In the genomic region with DNA sequence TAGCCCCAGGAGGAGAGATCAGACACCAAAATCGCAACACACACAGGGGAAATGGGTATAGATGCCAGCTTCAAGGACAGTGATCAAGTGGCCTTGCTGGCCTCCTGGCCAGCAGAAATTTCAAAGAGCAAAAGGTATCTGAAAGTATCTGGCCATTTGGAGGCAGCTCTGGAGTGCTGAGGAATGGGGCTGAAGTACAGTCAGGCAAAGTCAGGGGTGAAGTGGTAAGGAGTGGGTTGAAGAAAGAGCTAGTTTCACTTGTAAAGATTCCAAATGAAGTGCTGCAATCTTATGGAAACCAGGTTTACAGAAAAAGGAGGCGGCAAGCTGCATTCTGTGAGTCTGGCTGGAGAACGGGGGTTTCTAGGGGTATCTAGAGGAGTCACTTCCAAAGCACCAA, we compare ENCODE assay signal across 1 cellular context.
TF ChIP-seq lines count a peak whose summit lies in the region.

No MANE protein-coding gene starts in this region.

TF ChIP-seq in GM12878, 131 proteins besides CTCF, POLR2A, EP300 and RAD21 (continued from another document):
- TF ChIP-seq, protein P1, sequence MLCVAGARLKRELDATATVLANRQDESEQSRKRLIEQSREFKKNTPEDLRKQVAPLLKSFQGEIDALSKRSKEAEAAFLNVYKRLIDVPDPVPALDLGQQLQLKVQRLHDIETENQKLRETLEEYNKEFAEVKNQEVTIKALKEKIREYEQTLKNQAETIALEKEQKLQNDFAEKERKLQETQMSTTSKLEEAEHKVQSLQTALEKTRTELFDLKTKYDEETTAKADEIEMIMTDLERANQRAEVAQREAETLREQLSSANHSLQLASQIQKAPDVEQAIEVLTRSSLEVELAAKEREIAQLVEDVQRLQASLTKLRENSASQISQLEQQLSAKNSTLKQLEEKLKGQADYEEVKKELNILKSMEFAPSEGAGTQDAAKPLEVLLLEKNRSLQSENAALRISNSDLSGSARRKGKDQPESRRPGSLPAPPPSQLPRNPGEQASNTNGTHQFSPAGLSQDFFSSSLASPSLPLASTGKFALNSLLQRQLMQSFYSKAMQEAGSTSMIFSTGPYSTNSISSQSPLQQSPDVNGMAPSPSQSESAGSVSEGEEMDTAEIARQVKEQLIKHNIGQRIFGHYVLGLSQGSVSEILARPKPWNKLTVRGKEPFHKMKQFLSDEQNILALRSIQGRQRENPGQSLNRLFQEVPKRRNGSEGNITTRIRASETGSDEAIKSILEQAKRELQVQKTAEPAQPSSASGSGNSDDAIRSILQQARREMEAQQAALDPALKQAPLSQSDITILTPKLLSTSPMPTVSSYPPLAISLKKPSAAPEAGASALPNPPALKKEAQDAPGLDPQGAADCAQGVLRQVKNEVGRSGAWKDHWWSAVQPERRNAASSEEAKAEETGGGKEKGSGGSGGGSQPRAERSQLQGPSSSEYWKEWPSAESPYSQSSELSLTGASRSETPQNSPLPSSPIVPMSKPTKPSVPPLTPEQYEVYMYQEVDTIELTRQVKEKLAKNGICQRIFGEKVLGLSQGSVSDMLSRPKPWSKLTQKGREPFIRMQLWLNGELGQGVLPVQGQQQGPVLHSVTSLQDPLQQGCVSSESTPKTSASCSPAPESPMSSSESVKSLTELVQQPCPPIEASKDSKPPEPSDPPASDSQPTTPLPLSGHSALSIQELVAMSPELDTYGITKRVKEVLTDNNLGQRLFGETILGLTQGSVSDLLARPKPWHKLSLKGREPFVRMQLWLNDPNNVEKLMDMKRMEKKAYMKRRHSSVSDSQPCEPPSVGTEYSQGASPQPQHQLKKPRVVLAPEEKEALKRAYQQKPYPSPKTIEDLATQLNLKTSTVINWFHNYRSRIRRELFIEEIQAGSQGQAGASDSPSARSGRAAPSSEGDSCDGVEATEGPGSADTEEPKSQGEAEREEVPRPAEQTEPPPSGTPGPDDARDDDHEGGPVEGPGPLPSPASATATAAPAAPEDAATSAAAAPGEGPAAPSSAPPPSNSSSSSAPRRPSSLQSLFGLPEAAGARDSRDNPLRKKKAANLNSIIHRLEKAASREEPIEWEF (IDR thresholded peaks at IDR 0.05; ENCODE audit: insufficient replicate concordance, low read depth, low read length), result no peak
- TF ChIP-seq RB1 (IDR thresholded peaks at IDR 0.05; ENCODE audit: borderline replicate concordance) (no peak), SMAD1 (IDR thresholded peaks at IDR 0.05; ENCODE audit: low read depth, partially characterized antibody) (no peak), RUNX3 (IDR thresholded peaks at IDR 0.05; ENCODE audit: low read length) (no peak), MEF2A (IDR thresholded peaks at IDR 0.05; ENCODE audit: insufficient read depth, low read depth, low read length) (no peak), TARDBP (IDR thresholded peaks at IDR 0.05; ENCODE audit: borderline replicate concordance) (no peak), ZNF207 (IDR thresholded peaks at IDR 0.05; ENCODE audit: borderline replicate concordance) (no peak)
- TF ChIP-seq, protein P2, sequence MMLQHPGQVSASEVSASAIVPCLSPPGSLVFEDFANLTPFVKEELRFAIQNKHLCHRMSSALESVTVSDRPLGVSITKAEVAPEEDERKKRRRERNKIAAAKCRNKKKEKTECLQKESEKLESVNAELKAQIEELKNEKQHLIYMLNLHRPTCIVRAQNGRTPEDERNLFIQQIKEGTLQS (IDR thresholded peaks at IDR 0.05; ENCODE audit: borderline replicate concordance, extremely low read depth, low read depth, low read length), result no peak
- TF ChIP-seq, protein P3, sequence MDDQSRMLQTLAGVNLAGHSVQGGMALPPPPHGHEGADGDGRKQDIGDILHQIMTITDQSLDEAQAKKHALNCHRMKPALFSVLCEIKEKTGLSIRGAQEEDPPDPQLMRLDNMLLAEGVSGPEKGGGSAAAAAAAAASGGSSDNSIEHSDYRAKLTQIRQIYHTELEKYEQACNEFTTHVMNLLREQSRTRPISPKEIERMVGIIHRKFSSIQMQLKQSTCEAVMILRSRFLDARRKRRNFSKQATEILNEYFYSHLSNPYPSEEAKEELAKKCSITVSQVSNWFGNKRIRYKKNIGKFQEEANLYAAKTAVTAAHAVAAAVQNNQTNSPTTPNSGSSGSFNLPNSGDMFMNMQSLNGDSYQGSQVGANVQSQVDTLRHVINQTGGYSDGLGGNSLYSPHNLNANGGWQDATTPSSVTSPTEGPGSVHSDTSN (IDR thresholded peaks at IDR 0.05; ENCODE audit: insufficient replicate concordance, low read depth, low read length), result no peak
- TF ChIP-seq, protein P4, sequence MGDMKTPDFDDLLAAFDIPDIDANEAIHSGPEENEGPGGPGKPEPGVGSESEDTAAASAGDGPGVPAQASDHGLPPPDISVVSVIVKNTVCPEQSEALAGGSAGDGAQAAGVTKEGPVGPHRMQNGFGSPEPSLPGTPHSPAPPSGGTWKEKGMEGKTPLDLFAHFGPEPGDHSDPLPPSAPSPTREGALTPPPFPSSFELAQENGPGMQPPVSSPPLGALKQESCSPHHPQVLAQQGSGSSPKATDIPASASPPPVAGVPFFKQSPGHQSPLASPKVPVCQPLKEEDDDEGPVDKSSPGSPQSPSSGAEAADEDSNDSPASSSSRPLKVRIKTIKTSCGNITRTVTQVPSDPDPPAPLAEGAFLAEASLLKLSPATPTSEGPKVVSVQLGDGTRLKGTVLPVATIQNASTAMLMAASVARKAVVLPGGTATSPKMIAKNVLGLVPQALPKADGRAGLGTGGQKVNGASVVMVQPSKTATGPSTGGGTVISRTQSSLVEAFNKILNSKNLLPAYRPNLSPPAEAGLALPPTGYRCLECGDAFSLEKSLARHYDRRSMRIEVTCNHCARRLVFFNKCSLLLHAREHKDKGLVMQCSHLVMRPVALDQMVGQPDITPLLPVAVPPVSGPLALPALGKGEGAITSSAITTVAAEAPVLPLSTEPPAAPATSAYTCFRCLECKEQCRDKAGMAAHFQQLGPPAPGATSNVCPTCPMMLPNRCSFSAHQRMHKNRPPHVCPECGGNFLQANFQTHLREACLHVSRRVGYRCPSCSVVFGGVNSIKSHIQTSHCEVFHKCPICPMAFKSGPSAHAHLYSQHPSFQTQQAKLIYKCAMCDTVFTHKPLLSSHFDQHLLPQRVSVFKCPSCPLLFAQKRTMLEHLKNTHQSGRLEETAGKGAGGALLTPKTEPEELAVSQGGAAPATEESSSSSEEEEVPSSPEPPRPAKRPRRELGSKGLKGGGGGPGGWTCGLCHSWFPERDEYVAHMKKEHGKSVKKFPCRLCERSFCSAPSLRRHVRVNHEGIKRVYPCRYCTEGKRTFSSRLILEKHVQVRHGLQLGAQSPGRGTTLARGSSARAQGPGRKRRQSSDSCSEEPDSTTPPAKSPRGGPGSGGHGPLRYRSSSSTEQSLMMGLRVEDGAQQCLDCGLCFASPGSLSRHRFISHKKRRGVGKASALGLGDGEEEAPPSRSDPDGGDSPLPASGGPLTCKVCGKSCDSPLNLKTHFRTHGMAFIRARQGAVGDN (IDR thresholded peaks at IDR 0.05), result no peak
